In the genomic region with DNA sequence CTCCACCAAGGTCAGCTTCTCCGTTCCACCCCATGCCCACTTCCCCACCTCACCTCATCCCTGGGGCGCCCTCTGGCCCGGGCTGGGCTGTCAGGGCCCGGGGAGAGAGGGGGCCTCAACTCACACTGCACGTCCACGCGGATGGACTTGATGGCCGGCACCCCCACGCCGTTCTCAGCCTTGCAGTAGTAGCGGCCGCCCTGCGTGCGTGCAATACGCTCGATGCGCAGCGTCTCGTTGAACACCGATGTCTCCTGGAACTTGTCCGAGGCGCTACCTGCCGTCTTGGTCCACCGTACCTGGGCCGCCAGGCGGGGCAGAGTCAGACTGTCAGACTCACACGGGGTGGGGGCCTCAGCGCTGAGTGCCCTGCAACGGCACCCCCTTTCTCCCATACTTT, we compare ENCODE assay signal across 15 cellular contexts.
"Had no signal": no experiment of that assay in that cellular context is flagged by ENCODE, and none has a peak within 500 bp of the region (broad histone marks: within the 10 kb centered on the region; RNA-seq: fewer than 3 reads in every experiment).

No MANE protein-coding gene starts in this region.

- H3K4me2 ChIP-seq: hepatocyte had no signal

- H3K79me2 ChIP-seq: hepatocyte had no signal

- ATAC-seq: effector memory CD8-positive, alpha-beta T cell; left colon; left ventricle myocardium superior; mucosa of descending colon; naive thymus-derived CD8-positive, alpha-beta T cell had no signal

- H3K36me3 ChIP-seq: right atrium auricular region had no signal

- H3K27ac Mint-ChIP-seq: dendritic cell treated with granulocyte-macrophage colony-stimulating factor and Interleukin-4, amounts not matched to agents 40 ng/mL and 50 ng/mL, for 4 days; effector memory CD8-positive, alpha-beta T cell; naive thymus-derived CD8-positive, alpha-beta T cell had no signal

- H3K4me3 ChIP-seq: hepatocyte, mucosa of descending colon, right atrium auricular region had no signal

- H3K4me1 ChIP-seq: right atrium auricular region had no signal

- H3K27ac ChIP-seq: epithelial cell of prostate, foreskin keratinocyte, hepatocyte, right atrium auricular region had no signal

- H3K4me3 Mint-ChIP-seq: dendritic cell treated with granulocyte-macrophage colony-stimulating factor and Interleukin-4, amounts not matched to agents 40 ng/mL and 50 ng/mL, for 4 days; effector memory CD8-positive, alpha-beta T cell; naive thymus-derived CD8-positive, alpha-beta T cell had no signal

- DNase-seq: effector memory CD8-positive, alpha-beta T cell; head of caudate nucleus; left colon; left ventricle myocardium superior; mucosa of descending colon; naive thymus-derived CD8-positive, alpha-beta T cell; small intestine; stimulated activated CD4-positive, alpha-beta T cell treated with anti-CD3 and anti-CD28 coated beads, Interleukin-12 subunit alpha, Interleukin-12 subunit beta, amount 100 ng/mL, for 4 hours; stimulated activated naive CD4-positive, alpha-beta T cell treated with Interleukin-2 at 50 U/mL for 16 hours; trophoblast cell had no signal

- H3K27me3 ChIP-seq: hepatocyte, right atrium auricular region had no signal

- H2AFZ ChIP-seq: hepatocyte had no signal
